Comparison of ENCODE assay signal across 8 cellular contexts in genomic region chr1:70504176-70504820, GRCh38.
DNase-seq lines count a peak whose midpoint lies in the region; ATAC-seq and TF ChIP-seq lines count a peak whose summit lies in the region.

No MANE protein-coding gene starts in this region.

- TF ChIP-seq CTCF in psoas muscle (IDR thresholded peaks at IDR 0.05) = no peak

- H3K36me3 ChIP-seq in psoas muscle (ENCODE audit: insufficient read depth in 1 of 2, low read depth in 1 of 2) = no peaks in the 10 kb centered on the region

- no peak overlapping the region for H3K27ac ChIP-seq in psoas muscle

- intact Hi-C loops in psoas muscle (cut with DNase I) = no loop called here

- no peaks in the 10 kb centered on the region for H3K9me3 ChIP-seq in psoas muscle

- no peaks in the 10 kb centered on the region for H3K27me3 ChIP-seq in psoas muscle (ENCODE audit: insufficient read depth in 3 of 3, low read length in 2 of 3)

- no peaks in the 10 kb centered on the region for H3K4me1 ChIP-seq in psoas muscle

- WGBS in psoas muscle, 3 donors = 87 to 88% (median 88%) methylated on average over 6 to 7 of the region's 7 CpGs

- no peak overlapping the region for H3K4me3 ChIP-seq in psoas muscle

- peak; percentile 4 for DNase-seq in stimulated activated CD4-positive, alpha-beta T cell treated with anti-CD3 and anti-CD28 coated beads, Interleukin-15, amount 100 ng/mL, for 24 hours
- DNase-seq in stimulated activated CD4-positive, alpha-beta T cell treated with anti-CD3 and anti-CD28 coated beads, Interleukin-2, amount 100 ng/mL, for 24 hours = no peak
- peak; percentile 48 for DNase-seq in SW480 (ENCODE audit: low spot score)
- no peak for DNase-seq in psoas muscle
- DNase-seq in NCI-H2081 treated with DMSO at 0.1 percent for 48 hours (lab: John Stamatoyannopoulos, UW) = no peak
- no peak for DNase-seq in activated CD8-positive, alpha-beta memory T cell treated with anti-CD3 and anti-CD28 coated beads for 24 hours
- DNase-seq in nucleus accumbens (lab: John Stamatoyannopoulos, UW) = no peak

- peak; percentile 99 for ATAC-seq in HG02884 (IDR thresholded peaks at IDR 0.05; ENCODE audit: unreplicated experiment)
- no peak for ATAC-seq in psoas muscle

Comparison
In these comparisons a context has a peak if more than half of its experiments do, and no peak if none do; other contexts are left out.
1. DNase-seq: peak in stimulated activated CD4-positive, alpha-beta T cell treated with anti-CD3 and anti-CD28 coated beads, Interleukin-15, amount 100 ng/mL, for 24 hours (single experiment) and SW480 (single experiment); none in stimulated activated CD4-positive, alpha-beta T cell treated with anti-CD3 and anti-CD28 coated beads, Interleukin-2, amount 100 ng/mL, for 24 hours (0 of 2), psoas muscle (0 of 2), NCI-H2081 treated with DMSO at 0.1 percent for 48 hours (single experiment), activated CD8-positive, alpha-beta memory T cell treated with anti-CD3 and anti-CD28 coated beads for 24 hours (single experiment) and nucleus accumbens (0 of 56).